27 cellular contexts compared by ENCODE assay signal in genomic region chr6:82741996-82742385, GRCh38.
DNase-seq lines count a peak whose midpoint lies in the region; ATAC-seq and TF ChIP-seq lines count a peak whose summit lies in the region.
"Had no signal": no experiment of that assay in that cellular context is flagged by ENCODE, and none has a peak within 500 bp of the region (broad histone marks: within the 10 kb centered on the region; RNA-seq: fewer than 3 reads in every experiment).

No MANE protein-coding gene starts in this region.

- H3K4me1 ChIP-seq in GM23338 (ENCODE audit: insufficient read depth): peaks cover 46% of the 10 kb centered on the region
- H3K4me1 ChIP-seq: Caco-2, sigmoid colon, upper lobe of right lung had no signal

- no peaks in the 10 kb centered on the region for H3K36me3 ChIP-seq in GM23338 (ENCODE audit: insufficient read depth)
- H3K36me3 ChIP-seq: cardiac muscle cell, sigmoid colon, upper lobe of right lung had no signal

- H3K27me3 ChIP-seq in GM23338 (ENCODE audit: insufficient read depth): no peaks in the 10 kb centered on the region
- H3K27me3 ChIP-seq: cardiac muscle cell, sigmoid colon, upper lobe of right lung had no signal

- no peaks in the 10 kb centered on the region for H3F3A ChIP-seq in GM23338 (replicated peaks; ENCODE audit: low read depth)

- no peaks in the 10 kb centered on the region for H3K79me2 ChIP-seq in GM23338 (replicated peaks; ENCODE audit: insufficient read depth)

- H2AFZ ChIP-seq in GM23338: peak overlapping the region; percentile 15; the same call in 1 of the 2 replicates

- H3K36me3 Mint-ChIP-seq in GM23338 (ENCODE audit: low read depth): no peaks in the 10 kb centered on the region
- H3K36me3 Mint-ChIP-seq: activated naive CD8-positive, alpha-beta T cell; IgD-negative memory B cell; stimulated activated memory B cell treated with anti-CD40 and anti-IgM and Interleukin-4, amounts not matched to agents 10 μg/mL and 1 μg/mL and 100 μg/mL, for 72 hours had no signal

- no peak overlapping the region for H3K4me3 ChIP-seq in GM23338
- H3K4me3 ChIP-seq: cardiac muscle cell, GM12878, sigmoid colon, upper lobe of right lung had no signal

- peak overlapping the region; percentile 15; the same call in 1 of the 2 replicates for H3K4me2 ChIP-seq in GM23338

- no peaks in the 10 kb centered on the region for H3K9me3 Mint-ChIP-seq in GM23338
- H3K9me3 Mint-ChIP-seq: stimulated activated memory B cell treated with anti-CD40 and anti-IgM and Interleukin-4, amounts not matched to agents 10 μg/mL and 1 μg/mL and 100 μg/mL, for 72 hours; T-helper 2 cell treated with Interferon-gamma antibody and Interleukin-4, amounts not matched to agents 5 μg/mL and 100 μg/mL, for 36 hours had no signal

- H3K27ac Mint-ChIP-seq in GM23338: no peak overlapping the region
- H3K27ac Mint-ChIP-seq: activated CD4-positive, alpha-beta T cell treated with anti-CD3 and anti-CD28 coated beads for 36 hours; activated naive CD8-positive, alpha-beta T cell; IgD-negative memory B cell; stimulated activated memory B cell treated with anti-CD40 and anti-IgM and Interleukin-4, amounts not matched to agents 10 μg/mL and 1 μg/mL and 100 μg/mL, for 72 hours; T-helper 2 cell treated with Interferon-gamma antibody and Interleukin-4, amounts not matched to agents 5 μg/mL and 100 μg/mL, for 36 hours had no signal

- peaks cover 7% of the 10 kb centered on the region; the same call in 1 of the 2 replicates for H3K9me2 ChIP-seq in GM23338 (ENCODE audit: insufficient read depth)

- ATAC-seq in GM23338 (no peak), GM21786 (IDR thresholded peaks at IDR 0.05; ENCODE audit: unreplicated experiment) (no peak), HG02981 (IDR thresholded peaks at IDR 0.05; ENCODE audit: unreplicated experiment) (no peak)
- ATAC-seq: activated CD4-positive, alpha-beta T cell treated with anti-CD3 and anti-CD28 coated beads for 36 hours; GM12878; left colon; stimulated activated memory B cell treated with anti-CD40 and anti-IgM and Interleukin-4, amounts not matched to agents 10 μg/mL and 1 μg/mL and 100 μg/mL, for 72 hours; upper lobe of right lung had no signal

- peaks cover 44% of the 10 kb centered on the region for H3K4me1 Mint-ChIP-seq in GM23338
- H3K4me1 Mint-ChIP-seq: activated CD4-positive, alpha-beta T cell treated with anti-CD3 and anti-CD28 coated beads for 36 hours; IgD-negative memory B cell; stimulated activated memory B cell treated with anti-CD40 and anti-IgM and Interleukin-4, amounts not matched to agents 10 μg/mL and 1 μg/mL and 100 μg/mL, for 72 hours had no signal

- TF ChIP-seq CTCF in GM23338 (conservative IDR thresholded peaks at IDR 0.05; ENCODE audit: low read depth in 2 of 2): no peak

- H3K27ac ChIP-seq in GM23338 (ENCODE audit: low read depth): no peak overlapping the region
- H3K27ac ChIP-seq: cardiac muscle cell, sigmoid colon, upper lobe of right lung had no signal

- peak; percentile 5 for DNase-seq in GM23338 (ENCODE audit: low spot score)
- DNase-seq in M059J (ENCODE audit: low read depth): peak; percentile 13
- peak; percentile 86 for DNase-seq in NCI-H748 treated with DMSO at 0.1 percent for 48 hours (lab: John Stamatoyannopoulos, UW)
- peak; percentile 11 for DNase-seq in left kidney (ENCODE audit: low read depth, low spot score)
- DNase-seq in cerebellar nuclear complex (lab: John Stamatoyannopoulos, UW): no peak
- DNase-seq in activated CD4-positive, alpha-beta T cell treated with anti-CD3 and anti-CD28 coated beads for 4 hours: no peak
- DNase-seq: activated CD4-positive, alpha-beta T cell treated with anti-CD3 and anti-CD28 coated beads for 36 hours; activated T-cell treated with anti-CD3 and anti-CD28 coated beads for 4 hours; anterior cingulate cortex; C1 segment of cervical spinal cord; Caco-2; left colon; NCI-H1436 treated with DMSO at 0.1 percent for 48 hours; NCI-H2171 treated with DMSO at 0.1 percent for 48 hours; NCI-H524 treated with DMSO at 0.1 percent for 48 hours; sigmoid colon; stimulated activated CD4-positive, alpha-beta T cell treated with anti-CD3 and anti-CD28 coated beads, Interleukin-4, amount 100 ng/mL, for 24 hours; substantia nigra; upper lobe of right lung had no signal

- no peaks in the 10 kb centered on the region for H3K27me3 Mint-ChIP-seq in GM23338 (ENCODE audit: insufficient read depth, low read depth, poor library complexity)
- H3K27me3 Mint-ChIP-seq: activated CD4-positive, alpha-beta T cell treated with anti-CD3 and anti-CD28 coated beads for 36 hours; activated naive CD8-positive, alpha-beta T cell; stimulated activated memory B cell treated with anti-CD40 and anti-IgM and Interleukin-4, amounts not matched to agents 10 μg/mL and 1 μg/mL and 100 μg/mL, for 72 hours had no signal

- no peak overlapping the region for H3K4me3 Mint-ChIP-seq in GM23338
- H3K4me3 Mint-ChIP-seq: activated CD4-positive, alpha-beta T cell treated with anti-CD3 and anti-CD28 coated beads for 36 hours; activated naive CD8-positive, alpha-beta T cell; IgD-negative memory B cell; stimulated activated memory B cell treated with anti-CD40 and anti-IgM and Interleukin-4, amounts not matched to agents 10 μg/mL and 1 μg/mL and 100 μg/mL, for 72 hours; T-helper 2 cell treated with Interferon-gamma antibody and Interleukin-4, amounts not matched to agents 5 μg/mL and 100 μg/mL, for 36 hours had no signal

- no peaks in the 10 kb centered on the region for H4K20me1 ChIP-seq in GM23338 (replicated peaks; ENCODE audit: insufficient read depth)

TF ChIP-seq in GM23338, 12 proteins besides CTCF, POLR2A, EP300 and RAD21:
- TF ChIP-seq ZNF331 (CRISPR knock-in tag; IDR thresholded peaks at IDR 0.05; ENCODE audit: low read depth) (no peak), CREB1 (CRISPR knock-in tag; IDR thresholded peaks at IDR 0.05; ENCODE audit: low read depth) (no peak), REST (IDR thresholded peaks at IDR 0.05; ENCODE audit: unreplicated experiment) (no peak), NANOG (IDR thresholded peaks at IDR 0.05; ENCODE audit: borderline replicate concordance) (no peak), STAT1 (IDR thresholded peaks at IDR 0.05; ENCODE audit: unreplicated experiment) (no peak)

Comparison
In these comparisons a context has a peak if more than half of its experiments do, and no peak if none do; other contexts are left out.
1. DNase-seq: peak in GM23338 (single experiment), M059J (single experiment), NCI-H748 treated with DMSO at 0.1 percent for 48 hours (single experiment) and left kidney (single experiment); none in cerebellar nuclear complex (0 of 2) and activated CD4-positive, alpha-beta T cell treated with anti-CD3 and anti-CD28 coated beads for 4 hours (0 of 2).